Comparison of ENCODE assay signal across 1 cellular context in genomic region chr3:157279237-157279636, GRCh38.
TF ChIP-seq lines count a peak whose summit lies in the region.

No MANE protein-coding gene starts in this region.

TF ChIP-seq in K562, 482 proteins besides CTCF, POLR2A, EP300 and RAD21 (continued from another document and continues in another):
- peak; percentile 75; the same call in 1 of the 2 replicates for TF ChIP-seq JUND (IDR thresholded peaks at IDR 0.05; ENCODE audit: borderline replicate concordance, low read depth, low read length)
- peak; percentile 73; the same call in 2 of the 3 replicates for TF ChIP-seq JUND (tag; IDR thresholded peaks at IDR 0.05; ENCODE audit: borderline replicate concordance, low read depth, low read length)
- TF ChIP-seq CHD2 (IDR thresholded peaks at IDR 0.05; ENCODE audit: low read depth, low read length), result no peak
- TF ChIP-seq ZNF780A (CRISPR knock-in tag; IDR thresholded peaks at IDR 0.05), result no peak
- TF ChIP-seq ZNF384 (IDR thresholded peaks at IDR 0.05; ENCODE audit: low read depth, low read length), result no peak
- TF ChIP-seq RBFOX2 (IDR thresholded peaks at IDR 0.05; ENCODE audit: low read depth, low read length), result no peak
- TF ChIP-seq ZBTB11 (CRISPR knock-in tag; IDR thresholded peaks at IDR 0.05), result peak in 1 of 3 experiments; percentile 37; a peak in 1 of 6 replicates
- peak; percentile 55 for TF ChIP-seq ZNF316 (IDR thresholded peaks at IDR 0.05)
- TF ChIP-seq CEBPB (tag; IDR thresholded peaks at IDR 0.05), result no peak
- TF ChIP-seq, protein P1, sequence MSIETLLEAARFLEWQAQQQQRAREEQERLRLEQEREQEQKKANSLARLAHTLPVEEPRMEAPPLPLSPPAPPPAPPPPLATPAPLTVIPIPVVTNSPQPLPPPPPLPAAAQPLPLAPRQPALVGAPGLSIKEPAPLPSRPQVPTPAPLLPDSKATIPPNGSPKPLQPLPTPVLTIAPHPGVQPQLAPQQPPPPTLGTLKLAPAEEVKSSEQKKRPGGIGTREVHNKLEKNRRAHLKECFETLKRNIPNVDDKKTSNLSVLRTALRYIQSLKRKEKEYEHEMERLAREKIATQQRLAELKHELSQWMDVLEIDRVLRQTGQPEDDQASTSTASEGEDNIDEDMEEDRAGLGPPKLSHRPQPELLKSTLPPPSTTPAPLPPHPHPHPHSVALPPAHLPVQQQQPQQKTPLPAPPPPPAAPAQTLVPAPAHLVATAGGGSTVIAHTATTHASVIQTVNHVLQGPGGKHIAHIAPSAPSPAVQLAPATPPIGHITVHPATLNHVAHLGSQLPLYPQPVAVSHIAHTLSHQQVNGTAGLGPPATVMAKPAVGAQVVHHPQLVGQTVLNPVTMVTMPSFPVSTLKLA (conservative IDR thresholded peaks at IDR 0.05), result 0 out of 4 replicates have a peak, but pooled peaks of 1 of the 2 experiments have one; percentile 25
- peak; percentile 15; the same call in 1 of the 2 replicates for TF ChIP-seq MAFF (IDR thresholded peaks at IDR 0.05; ENCODE audit: low read length)
- TF ChIP-seq L3MBTL2 (IDR thresholded peaks at IDR 0.05), result peak; percentile 70
- TF ChIP-seq CBFA2T3 (IDR thresholded peaks at IDR 0.05), result 0 out of 2 replicates have a peak, but pooled peaks have one; percentile 5
- no peak for TF ChIP-seq STAT6 (CRISPR knock-in tag; IDR thresholded peaks at IDR 0.05)
- TF ChIP-seq, protein P2, sequence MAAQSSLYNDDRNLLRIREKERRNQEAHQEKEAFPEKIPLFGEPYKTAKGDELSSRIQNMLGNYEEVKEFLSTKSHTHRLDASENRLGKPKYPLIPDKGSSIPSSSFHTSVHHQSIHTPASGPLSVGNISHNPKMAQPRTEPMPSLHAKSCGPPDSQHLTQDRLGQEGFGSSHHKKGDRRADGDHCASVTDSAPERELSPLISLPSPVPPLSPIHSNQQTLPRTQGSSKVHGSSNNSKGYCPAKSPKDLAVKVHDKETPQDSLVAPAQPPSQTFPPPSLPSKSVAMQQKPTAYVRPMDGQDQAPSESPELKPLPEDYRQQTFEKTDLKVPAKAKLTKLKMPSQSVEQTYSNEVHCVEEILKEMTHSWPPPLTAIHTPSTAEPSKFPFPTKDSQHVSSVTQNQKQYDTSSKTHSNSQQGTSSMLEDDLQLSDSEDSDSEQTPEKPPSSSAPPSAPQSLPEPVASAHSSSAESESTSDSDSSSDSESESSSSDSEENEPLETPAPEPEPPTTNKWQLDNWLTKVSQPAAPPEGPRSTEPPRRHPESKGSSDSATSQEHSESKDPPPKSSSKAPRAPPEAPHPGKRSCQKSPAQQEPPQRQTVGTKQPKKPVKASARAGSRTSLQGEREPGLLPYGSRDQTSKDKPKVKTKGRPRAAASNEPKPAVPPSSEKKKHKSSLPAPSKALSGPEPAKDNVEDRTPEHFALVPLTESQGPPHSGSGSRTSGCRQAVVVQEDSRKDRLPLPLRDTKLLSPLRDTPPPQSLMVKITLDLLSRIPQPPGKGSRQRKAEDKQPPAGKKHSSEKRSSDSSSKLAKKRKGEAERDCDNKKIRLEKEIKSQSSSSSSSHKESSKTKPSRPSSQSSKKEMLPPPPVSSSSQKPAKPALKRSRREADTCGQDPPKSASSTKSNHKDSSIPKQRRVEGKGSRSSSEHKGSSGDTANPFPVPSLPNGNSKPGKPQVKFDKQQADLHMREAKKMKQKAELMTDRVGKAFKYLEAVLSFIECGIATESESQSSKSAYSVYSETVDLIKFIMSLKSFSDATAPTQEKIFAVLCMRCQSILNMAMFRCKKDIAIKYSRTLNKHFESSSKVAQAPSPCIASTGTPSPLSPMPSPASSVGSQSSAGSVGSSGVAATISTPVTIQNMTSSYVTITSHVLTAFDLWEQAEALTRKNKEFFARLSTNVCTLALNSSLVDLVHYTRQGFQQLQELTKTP (IDR thresholded peaks at IDR 0.05; ENCODE audit: low read depth in 1 of 2, partially characterized antibody in 2 of 2), result peak in 1 of 2 experiments; percentile 38
- TF ChIP-seq FOXJ2 (tag; IDR thresholded peaks at IDR 0.05), result no peak
- no peak for TF ChIP-seq HMG20B (CRISPR knock-in tag; IDR thresholded peaks at IDR 0.05)
- TF ChIP-seq, protein P3, sequence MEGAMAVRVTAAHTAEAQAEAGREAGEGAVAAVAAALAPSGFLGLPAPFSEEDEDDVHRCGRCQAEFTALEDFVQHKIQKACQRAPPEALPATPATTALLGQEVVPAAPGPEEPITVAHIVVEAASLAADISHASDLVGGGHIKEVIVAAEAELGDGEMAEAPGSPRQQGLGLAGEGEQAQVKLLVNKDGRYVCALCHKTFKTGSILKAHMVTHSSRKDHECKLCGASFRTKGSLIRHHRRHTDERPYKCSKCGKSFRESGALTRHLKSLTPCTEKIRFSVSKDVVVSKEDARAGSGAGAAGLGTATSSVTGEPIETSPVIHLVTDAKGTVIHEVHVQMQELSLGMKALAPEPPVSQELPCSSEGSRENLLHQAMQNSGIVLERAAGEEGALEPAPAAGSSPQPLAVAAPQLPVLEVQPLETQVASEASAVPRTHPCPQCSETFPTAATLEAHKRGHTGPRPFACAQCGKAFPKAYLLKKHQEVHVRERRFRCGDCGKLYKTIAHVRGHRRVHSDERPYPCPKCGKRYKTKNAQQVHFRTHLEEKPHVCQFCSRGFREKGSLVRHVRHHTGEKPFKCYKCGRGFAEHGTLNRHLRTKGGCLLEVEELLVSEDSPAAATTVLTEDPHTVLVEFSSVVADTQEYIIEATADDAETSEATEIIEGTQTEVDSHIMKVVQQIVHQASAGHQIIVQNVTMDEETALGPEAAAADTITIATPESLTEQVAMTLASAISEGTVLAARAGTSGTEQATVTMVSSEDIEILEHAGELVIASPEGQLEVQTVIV (CRISPR knock-in tag; IDR thresholded peaks at IDR 0.05; ENCODE audit: borderline replicate concordance), result no peak
- peak; percentile 87 for TF ChIP-seq MAFG (tag; conservative IDR thresholded peaks at IDR 0.05)
- peak; percentile 68; the same call in 1 of the 2 replicates for TF ChIP-seq SMARCA4 (IDR thresholded peaks at IDR 0.05)
- no peak for TF ChIP-seq SMARCB1 (IDR thresholded peaks at IDR 0.05; ENCODE audit: insufficient read length, low read depth)
- 0 out of 2 replicates have a peak, but pooled peaks have one; percentile 52 for TF ChIP-seq ZNF395 (CRISPR knock-in tag; IDR thresholded peaks at IDR 0.05)
- TF ChIP-seq E2F6 (IDR thresholded peaks at IDR 0.05; ENCODE audit: borderline replicate concordance in 1 of 2, extremely low read depth in 1 of 2, insufficient read depth in 1 of 2, insufficient read length in 1 of 2, low read depth in 1 of 2, low read length in 1 of 2, poor library complexity in 1 of 2, severe bottlenecking in 1 of 2), result peak in 1 of 2 experiments; percentile 14
- TF ChIP-seq XRCC5 (IDR thresholded peaks at IDR 0.05; ENCODE audit: low read depth, low read length), result no peak
- no peak for TF ChIP-seq POLR2H (tag; IDR thresholded peaks at IDR 0.05; ENCODE audit: low read depth)
- TF ChIP-seq CBX2 (IDR thresholded peaks at IDR 0.05; ENCODE audit: insufficient read depth, low read length, poor library complexity, severe bottlenecking), result no peak
- no peak for TF ChIP-seq HOXB6 (CRISPR knock-in tag; IDR thresholded peaks at IDR 0.05; ENCODE audit: borderline replicate concordance)
- TF ChIP-seq, protein P4, sequence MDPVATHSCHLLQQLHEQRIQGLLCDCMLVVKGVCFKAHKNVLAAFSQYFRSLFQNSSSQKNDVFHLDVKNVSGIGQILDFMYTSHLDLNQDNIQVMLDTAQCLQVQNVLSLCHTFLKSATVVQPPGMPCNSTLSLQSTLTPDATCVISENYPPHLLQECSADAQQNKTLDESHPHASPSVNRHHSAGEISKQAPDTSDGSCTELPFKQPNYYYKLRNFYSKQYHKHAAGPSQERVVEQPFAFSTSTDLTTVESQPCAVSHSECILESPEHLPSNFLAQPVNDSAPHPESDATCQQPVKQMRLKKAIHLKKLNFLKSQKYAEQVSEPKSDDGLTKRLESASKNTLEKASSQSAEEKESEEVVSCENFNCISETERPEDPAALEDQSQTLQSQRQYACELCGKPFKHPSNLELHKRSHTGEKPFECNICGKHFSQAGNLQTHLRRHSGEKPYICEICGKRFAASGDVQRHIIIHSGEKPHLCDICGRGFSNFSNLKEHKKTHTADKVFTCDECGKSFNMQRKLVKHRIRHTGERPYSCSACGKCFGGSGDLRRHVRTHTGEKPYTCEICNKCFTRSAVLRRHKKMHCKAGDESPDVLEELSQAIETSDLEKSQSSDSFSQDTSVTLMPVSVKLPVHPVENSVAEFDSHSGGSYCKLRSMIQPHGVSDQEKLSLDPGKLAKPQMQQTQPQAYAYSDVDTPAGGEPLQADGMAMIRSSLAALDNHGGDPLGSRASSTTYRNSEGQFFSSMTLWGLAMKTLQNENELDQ (CRISPR knock-in tag; IDR thresholded peaks at IDR 0.05; ENCODE audit: borderline replicate concordance), result no peak
- TF ChIP-seq SMARCC2 (IDR thresholded peaks at IDR 0.05; ENCODE audit: low read depth), result peak; percentile 19; the same call in 1 of the 2 replicates
- TF ChIP-seq CREM (IDR thresholded peaks at IDR 0.05; ENCODE audit: low read depth), result peak; percentile 21; the same call in 1 of the 2 replicates
- TF ChIP-seq RCOR1 (IDR thresholded peaks at IDR 0.05; ENCODE audit: borderline replicate concordance in 1 of 2, low read depth in 2 of 2, low read length in 2 of 2), result peak in 1 of 2 experiments; percentile 7; a peak in 1 of 4 replicates
- TF ChIP-seq ASH1L (IDR thresholded peaks at IDR 0.05; ENCODE audit: borderline replicate concordance, low read depth, partially characterized antibody), result no peak
- peak; percentile 65 for TF ChIP-seq C11orf30 (IDR thresholded peaks at IDR 0.05; ENCODE audit: low read depth)
- peak; percentile 12; the same call in 1 of the 2 replicates for TF ChIP-seq E2F3 (CRISPR knock-in tag; IDR thresholded peaks at IDR 0.05)
- TF ChIP-seq, protein P5, sequence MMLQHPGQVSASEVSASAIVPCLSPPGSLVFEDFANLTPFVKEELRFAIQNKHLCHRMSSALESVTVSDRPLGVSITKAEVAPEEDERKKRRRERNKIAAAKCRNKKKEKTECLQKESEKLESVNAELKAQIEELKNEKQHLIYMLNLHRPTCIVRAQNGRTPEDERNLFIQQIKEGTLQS (IDR thresholded peaks at IDR 0.05), result peak; percentile 38; the same call in 1 of the 2 replicates
- TF ChIP-seq, protein P5 (CRISPR knock-in tag; conservative IDR thresholded peaks at IDR 0.05), result no peak
- TF ChIP-seq SRSF3 (IDR thresholded peaks at IDR 0.05; ENCODE audit: insufficient read depth, low read length), result no peak
- TF ChIP-seq ELF4 (CRISPR knock-in tag; IDR thresholded peaks at IDR 0.05), result peak; percentile 84; the same call in 1 of the 2 replicates
- no peak for TF ChIP-seq NR2C1 (IDR thresholded peaks at IDR 0.05)
- no peak for TF ChIP-seq NR2C1 (tag; IDR thresholded peaks at IDR 0.05)
